Comparison of ENCODE assay signal across 1 cellular context in the genomic region with DNA sequence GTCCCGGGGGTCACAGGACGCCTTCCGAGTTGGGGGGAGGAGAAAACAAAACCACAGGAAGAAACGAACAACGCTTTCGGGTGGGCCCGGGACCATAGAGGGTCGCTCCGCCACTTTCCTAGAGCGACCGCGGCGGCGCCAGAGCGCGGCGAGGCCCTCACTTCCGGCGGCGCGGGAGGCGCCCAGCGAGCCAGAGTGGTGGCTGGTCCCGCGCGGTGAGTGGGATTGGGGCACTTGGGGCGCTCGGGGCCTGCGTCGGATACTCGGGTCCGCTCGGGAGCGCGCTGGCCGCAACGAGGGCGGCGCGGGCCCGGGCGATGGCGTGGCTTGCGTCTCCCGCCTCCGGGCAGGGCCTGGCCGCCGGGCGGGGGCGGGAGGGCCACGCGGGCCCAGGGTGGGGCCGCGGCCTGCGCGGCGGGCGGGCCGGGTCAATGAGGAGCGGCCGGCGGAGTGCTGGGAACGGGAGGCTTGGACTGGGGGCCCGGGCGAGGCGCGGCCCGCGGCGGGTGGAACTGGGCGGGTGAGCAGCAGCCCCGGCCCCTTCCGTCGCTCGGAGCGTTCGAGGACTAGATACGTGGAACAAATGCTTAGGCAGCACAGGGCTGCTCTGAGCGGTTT.
A peak's percentile ranks its signal among the peaks of the same experiment; 100 is the strongest.
TF ChIP-seq lines count a peak whose summit lies in the region.

A gene (plus strand): TSS at position 160 of the 618 bp plus-strand sequence. CDS start 2,446 bp downstream, outside the sequence.

TF ChIP-seq in K562, 482 proteins besides CTCF, POLR2A, EP300 and RAD21 (continued from another document and continues in another):
- TF ChIP-seq, protein P1, sequence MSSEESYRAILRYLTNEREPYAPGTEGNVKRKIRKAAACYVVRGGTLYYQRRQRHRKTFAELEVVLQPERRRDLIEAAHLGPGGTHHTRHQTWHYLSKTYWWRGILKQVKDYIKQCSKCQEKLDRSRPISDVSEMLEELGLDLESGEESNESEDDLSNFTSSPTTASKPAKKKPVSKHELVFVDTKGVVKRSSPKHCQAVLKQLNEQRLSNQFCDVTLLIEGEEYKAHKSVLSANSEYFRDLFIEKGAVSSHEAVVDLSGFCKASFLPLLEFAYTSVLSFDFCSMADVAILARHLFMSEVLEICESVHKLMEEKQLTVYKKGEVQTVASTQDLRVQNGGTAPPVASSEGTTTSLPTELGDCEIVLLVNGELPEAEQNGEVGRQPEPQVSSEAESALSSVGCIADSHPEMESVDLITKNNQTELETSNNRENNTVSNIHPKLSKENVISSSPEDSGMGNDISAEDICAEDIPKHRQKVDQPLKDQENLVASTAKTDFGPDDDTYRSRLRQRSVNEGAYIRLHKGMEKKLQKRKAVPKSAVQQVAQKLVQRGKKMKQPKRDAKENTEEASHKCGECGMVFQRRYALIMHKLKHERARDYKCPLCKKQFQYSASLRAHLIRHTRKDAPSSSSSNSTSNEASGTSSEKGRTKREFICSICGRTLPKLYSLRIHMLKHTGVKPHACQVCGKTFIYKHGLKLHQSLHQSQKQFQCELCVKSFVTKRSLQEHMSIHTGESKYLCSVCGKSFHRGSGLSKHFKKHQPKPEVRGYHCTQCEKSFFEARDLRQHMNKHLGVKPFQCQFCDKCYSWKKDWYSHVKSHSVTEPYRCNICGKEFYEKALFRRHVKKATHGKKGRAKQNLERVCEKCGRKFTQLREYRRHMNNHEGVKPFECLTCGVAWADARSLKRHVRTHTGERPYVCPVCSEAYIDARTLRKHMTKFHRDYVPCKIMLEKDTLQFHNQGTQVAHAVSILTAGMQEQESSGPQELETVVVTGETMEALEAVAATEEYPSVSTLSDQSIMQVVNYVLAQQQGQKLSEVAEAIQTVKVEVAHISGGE (CRISPR knock-in tag; IDR thresholded peaks at IDR 0.05), result peak in 1 of 3 experiments; percentile 62; a peak in 1 of 6 replicates
- TF ChIP-seq NCOA4 (IDR thresholded peaks at IDR 0.05; ENCODE audit: partially characterized antibody) (no peak), GABPB1 (CRISPR knock-in tag; IDR thresholded peaks at IDR 0.05) (peak; percentile 93), KAT7 (CRISPR knock-in tag; IDR thresholded peaks at IDR 0.05; ENCODE audit: borderline replicate concordance) (0 out of 2 replicates have a peak, but pooled peaks have one; percentile 23), SNIP1 (IDR thresholded peaks at IDR 0.05; ENCODE audit: low read depth) (peak; percentile 82), ZC3H4 (CRISPR knock-in tag; IDR thresholded peaks at IDR 0.05; ENCODE audit: borderline replicate concordance) (peak; percentile 45; the same call in 1 of the 2 replicates), BRCA1 (IDR thresholded peaks at IDR 0.05) (no peak), BRCA1 (CRISPR knock-in tag; IDR thresholded peaks at IDR 0.05) (0 out of 2 replicates have a peak, but pooled peaks have one; percentile 71), ZNF124 (CRISPR knock-in tag; IDR thresholded peaks at IDR 0.05) (0 out of 2 replicates have a peak, but pooled peaks have one; percentile 51), SLC30A9 (CRISPR knock-in tag; IDR thresholded peaks at IDR 0.05) (no peak), PCBP2 (IDR thresholded peaks at IDR 0.05; ENCODE audit: low read depth, low read length, poor library complexity, severe bottlenecking) (no peak), CTBP1 (IDR thresholded peaks at IDR 0.05; ENCODE audit: borderline replicate concordance) (peak; percentile 69; the same call in 1 of the 2 replicates), RUNX1 (IDR thresholded peaks at IDR 0.05; ENCODE audit: low read depth) (peak; percentile 61; the same call in 1 of the 2 replicates), RBM17 (IDR thresholded peaks at IDR 0.05; ENCODE audit: borderline replicate concordance, low read depth, low read length) (no peak), TAF1 (IDR thresholded peaks at IDR 0.05; ENCODE audit: control insufficient read depth, extremely low read depth, insufficient read depth, low read length, severe bottlenecking) (peak; percentile 76), ZNF224 (CRISPR knock-in tag; IDR thresholded peaks at IDR 0.05) (peak; percentile 81), RHOXF2B (CRISPR knock-in tag; conservative IDR thresholded peaks at IDR 0.05) (no peak), PRPF4 (IDR thresholded peaks at IDR 0.05; ENCODE audit: insufficient read depth, low read depth, low read length, poor library complexity, severe bottlenecking) (no peak), EGR1 (conservative IDR thresholded peaks at IDR 0.05) (peak; percentile 29; the same call in 1 of the 2 replicates), ZNF444 (CRISPR knock-in tag; IDR thresholded peaks at IDR 0.05) (no peak), POU5F1 (IDR thresholded peaks at IDR 0.05; ENCODE audit: borderline replicate concordance, low read depth, low read length, partially characterized antibody) (no peak), EWSR1 (IDR thresholded peaks at IDR 0.05; ENCODE audit: borderline replicate concordance, low read depth, partially characterized antibody) (no peak), KLF10 (CRISPR knock-in tag; IDR thresholded peaks at IDR 0.05) (no peak), KDM5B (IDR thresholded peaks at IDR 0.05; ENCODE audit: insufficient replicate concordance, low read depth, low read length) (peak; percentile 41), PCBP1 (IDR thresholded peaks at IDR 0.05; ENCODE audit: low read depth, low read length, poor library complexity, severe bottlenecking) (peak; percentile 77)
- TF ChIP-seq, protein P2, sequence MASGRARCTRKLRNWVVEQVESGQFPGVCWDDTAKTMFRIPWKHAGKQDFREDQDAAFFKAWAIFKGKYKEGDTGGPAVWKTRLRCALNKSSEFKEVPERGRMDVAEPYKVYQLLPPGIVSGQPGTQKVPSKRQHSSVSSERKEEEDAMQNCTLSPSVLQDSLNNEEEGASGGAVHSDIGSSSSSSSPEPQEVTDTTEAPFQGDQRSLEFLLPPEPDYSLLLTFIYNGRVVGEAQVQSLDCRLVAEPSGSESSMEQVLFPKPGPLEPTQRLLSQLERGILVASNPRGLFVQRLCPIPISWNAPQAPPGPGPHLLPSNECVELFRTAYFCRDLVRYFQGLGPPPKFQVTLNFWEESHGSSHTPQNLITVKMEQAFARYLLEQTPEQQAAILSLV (tag; IDR thresholded peaks at IDR 0.05), result no peak
- TF ChIP-seq, protein P3, sequence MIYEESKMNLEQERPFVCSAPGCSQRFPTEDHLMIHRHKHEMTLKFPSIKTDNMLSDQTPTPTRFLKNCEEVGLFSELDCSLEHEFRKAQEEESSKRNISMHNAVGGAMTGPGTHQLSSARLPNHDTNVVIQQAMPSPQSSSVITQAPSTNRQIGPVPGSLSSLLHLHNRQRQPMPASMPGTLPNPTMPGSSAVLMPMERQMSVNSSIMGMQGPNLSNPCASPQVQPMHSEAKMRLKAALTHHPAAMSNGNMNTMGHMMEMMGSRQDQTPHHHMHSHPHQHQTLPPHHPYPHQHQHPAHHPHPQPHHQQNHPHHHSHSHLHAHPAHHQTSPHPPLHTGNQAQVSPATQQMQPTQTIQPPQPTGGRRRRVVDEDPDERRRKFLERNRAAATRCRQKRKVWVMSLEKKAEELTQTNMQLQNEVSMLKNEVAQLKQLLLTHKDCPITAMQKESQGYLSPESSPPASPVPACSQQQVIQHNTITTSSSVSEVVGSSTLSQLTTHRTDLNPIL (CRISPR knock-in tag; IDR thresholded peaks at IDR 0.05), result no peak
- TF ChIP-seq, protein P4, sequence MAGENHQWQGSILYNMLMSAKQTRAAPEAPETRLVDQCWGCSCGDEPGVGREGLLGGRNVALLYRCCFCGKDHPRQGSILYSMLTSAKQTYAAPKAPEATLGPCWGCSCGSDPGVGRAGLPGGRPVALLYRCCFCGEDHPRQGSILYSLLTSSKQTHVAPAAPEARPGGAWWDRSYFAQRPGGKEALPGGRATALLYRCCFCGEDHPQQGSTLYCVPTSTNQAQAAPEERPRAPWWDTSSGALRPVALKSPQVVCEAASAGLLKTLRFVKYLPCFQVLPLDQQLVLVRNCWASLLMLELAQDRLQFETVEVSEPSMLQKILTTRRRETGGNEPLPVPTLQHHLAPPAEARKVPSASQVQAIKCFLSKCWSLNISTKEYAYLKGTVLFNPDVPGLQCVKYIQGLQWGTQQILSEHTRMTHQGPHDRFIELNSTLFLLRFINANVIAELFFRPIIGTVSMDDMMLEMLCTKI (IDR thresholded peaks at IDR 0.05; ENCODE audit: partially characterized antibody), result no peak
- TF ChIP-seq, protein P5, sequence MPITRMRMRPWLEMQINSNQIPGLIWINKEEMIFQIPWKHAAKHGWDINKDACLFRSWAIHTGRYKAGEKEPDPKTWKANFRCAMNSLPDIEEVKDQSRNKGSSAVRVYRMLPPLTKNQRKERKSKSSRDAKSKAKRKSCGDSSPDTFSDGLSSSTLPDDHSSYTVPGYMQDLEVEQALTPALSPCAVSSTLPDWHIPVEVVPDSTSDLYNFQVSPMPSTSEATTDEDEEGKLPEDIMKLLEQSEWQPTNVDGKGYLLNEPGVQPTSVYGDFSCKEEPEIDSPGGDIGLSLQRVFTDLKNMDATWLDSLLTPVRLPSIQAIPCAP (CRISPR knock-in tag; IDR thresholded peaks at IDR 0.05; ENCODE audit: borderline replicate concordance), result no peak
- TF ChIP-seq, protein P6, sequence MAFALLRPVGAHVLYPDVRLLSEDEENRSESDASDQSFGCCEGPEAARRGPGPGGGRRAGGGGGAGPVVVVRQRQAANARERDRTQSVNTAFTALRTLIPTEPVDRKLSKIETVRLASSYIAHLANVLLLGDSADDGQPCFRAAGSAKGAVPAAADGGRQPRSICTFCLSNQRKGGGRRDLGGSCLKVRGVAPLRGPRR (CRISPR knock-in tag; IDR thresholded peaks at IDR 0.05), result no peak
- TF ChIP-seq, protein P7, sequence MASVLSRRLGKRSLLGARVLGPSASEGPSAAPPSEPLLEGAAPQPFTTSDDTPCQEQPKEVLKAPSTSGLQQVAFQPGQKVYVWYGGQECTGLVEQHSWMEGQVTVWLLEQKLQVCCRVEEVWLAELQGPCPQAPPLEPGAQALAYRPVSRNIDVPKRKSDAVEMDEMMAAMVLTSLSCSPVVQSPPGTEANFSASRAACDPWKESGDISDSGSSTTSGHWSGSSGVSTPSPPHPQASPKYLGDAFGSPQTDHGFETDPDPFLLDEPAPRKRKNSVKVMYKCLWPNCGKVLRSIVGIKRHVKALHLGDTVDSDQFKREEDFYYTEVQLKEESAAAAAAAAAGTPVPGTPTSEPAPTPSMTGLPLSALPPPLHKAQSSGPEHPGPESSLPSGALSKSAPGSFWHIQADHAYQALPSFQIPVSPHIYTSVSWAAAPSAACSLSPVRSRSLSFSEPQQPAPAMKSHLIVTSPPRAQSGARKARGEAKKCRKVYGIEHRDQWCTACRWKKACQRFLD (CRISPR knock-in tag; IDR thresholded peaks at IDR 0.05), result peak; percentile 86
- TF ChIP-seq, protein P8, sequence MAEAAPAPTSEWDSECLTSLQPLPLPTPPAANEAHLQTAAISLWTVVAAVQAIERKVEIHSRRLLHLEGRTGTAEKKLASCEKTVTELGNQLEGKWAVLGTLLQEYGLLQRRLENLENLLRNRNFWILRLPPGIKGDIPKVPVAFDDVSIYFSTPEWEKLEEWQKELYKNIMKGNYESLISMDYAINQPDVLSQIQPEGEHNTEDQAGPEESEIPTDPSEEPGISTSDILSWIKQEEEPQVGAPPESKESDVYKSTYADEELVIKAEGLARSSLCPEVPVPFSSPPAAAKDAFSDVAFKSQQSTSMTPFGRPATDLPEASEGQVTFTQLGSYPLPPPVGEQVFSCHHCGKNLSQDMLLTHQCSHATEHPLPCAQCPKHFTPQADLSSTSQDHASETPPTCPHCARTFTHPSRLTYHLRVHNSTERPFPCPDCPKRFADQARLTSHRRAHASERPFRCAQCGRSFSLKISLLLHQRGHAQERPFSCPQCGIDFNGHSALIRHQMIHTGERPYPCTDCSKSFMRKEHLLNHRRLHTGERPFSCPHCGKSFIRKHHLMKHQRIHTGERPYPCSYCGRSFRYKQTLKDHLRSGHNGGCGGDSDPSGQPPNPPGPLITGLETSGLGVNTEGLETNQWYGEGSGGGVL (CRISPR knock-in tag; IDR thresholded peaks at IDR 0.05), result no peak
- TF ChIP-seq, protein P9, sequence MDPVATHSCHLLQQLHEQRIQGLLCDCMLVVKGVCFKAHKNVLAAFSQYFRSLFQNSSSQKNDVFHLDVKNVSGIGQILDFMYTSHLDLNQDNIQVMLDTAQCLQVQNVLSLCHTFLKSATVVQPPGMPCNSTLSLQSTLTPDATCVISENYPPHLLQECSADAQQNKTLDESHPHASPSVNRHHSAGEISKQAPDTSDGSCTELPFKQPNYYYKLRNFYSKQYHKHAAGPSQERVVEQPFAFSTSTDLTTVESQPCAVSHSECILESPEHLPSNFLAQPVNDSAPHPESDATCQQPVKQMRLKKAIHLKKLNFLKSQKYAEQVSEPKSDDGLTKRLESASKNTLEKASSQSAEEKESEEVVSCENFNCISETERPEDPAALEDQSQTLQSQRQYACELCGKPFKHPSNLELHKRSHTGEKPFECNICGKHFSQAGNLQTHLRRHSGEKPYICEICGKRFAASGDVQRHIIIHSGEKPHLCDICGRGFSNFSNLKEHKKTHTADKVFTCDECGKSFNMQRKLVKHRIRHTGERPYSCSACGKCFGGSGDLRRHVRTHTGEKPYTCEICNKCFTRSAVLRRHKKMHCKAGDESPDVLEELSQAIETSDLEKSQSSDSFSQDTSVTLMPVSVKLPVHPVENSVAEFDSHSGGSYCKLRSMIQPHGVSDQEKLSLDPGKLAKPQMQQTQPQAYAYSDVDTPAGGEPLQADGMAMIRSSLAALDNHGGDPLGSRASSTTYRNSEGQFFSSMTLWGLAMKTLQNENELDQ (CRISPR knock-in tag; IDR thresholded peaks at IDR 0.05; ENCODE audit: borderline replicate concordance), result 0 out of 2 replicates have a peak, but pooled peaks have one; percentile 63
- TF ChIP-seq, protein P10, sequence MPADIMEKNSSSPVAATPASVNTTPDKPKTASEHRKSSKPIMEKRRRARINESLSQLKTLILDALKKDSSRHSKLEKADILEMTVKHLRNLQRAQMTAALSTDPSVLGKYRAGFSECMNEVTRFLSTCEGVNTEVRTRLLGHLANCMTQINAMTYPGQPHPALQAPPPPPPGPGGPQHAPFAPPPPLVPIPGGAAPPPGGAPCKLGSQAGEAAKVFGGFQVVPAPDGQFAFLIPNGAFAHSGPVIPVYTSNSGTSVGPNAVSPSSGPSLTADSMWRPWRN (IDR thresholded peaks at IDR 0.05; ENCODE audit: low read depth), result no peak
- TF ChIP-seq, protein P11, sequence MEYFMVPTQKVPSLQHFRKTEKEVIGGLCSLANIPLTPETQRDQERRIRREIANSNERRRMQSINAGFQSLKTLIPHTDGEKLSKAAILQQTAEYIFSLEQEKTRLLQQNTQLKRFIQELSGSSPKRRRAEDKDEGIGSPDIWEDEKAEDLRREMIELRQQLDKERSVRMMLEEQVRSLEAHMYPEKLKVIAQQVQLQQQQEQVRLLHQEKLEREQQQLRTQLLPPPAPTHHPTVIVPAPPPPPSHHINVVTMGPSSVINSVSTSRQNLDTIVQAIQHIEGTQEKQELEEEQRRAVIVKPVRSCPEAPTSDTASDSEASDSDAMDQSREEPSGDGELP (CRISPR knock-in tag; IDR thresholded peaks at IDR 0.05; ENCODE audit: borderline replicate concordance), result peak; percentile 59; the same call in 1 of the 2 replicates
